In genomic region chr1:94983343-94983742, GRCh38 we compare ENCODE assay signal across 10 cellular contexts. TPM values are rescaled to one million over a fixed set of nuclear protein-coding genes. Genes with fewer than 3 reads are reported as not detected.
DNase-seq lines count a peak whose midpoint lies in the region; ATAC-seq and TF ChIP-seq lines count a peak whose summit lies in the region.
"Had no signal": no experiment of that assay in that cellular context is flagged by ENCODE, and none has a peak within 500 bp of the region (broad histone marks: within the 10 kb centered on the region; RNA-seq: fewer than 3 reads in every experiment).

No MANE protein-coding gene starts in this region.

- H3K79me2 ChIP-seq in osteoblast (ENCODE audit: insufficient read depth, low read length): no peaks in the 10 kb centered on the region

- ATAC-seq in WTC11 (no peak), foreskin keratinocyte (peak; percentile 95), GM18868 (IDR thresholded peaks at IDR 0.05; ENCODE audit: unreplicated experiment) (no peak), HG03460 (IDR thresholded peaks at IDR 0.05; ENCODE audit: unreplicated experiment) (no peak), GM18498 (IDR thresholded peaks at IDR 0.05; ENCODE audit: unreplicated experiment) (no peak)

- POLR2A ChIA-PET in WTC11 (lab: Charles Lee): no interaction called here

- H3K9me3 Mint-ChIP-seq in WTC11: no peaks in the 10 kb centered on the region
- H3K9me3 Mint-ChIP-seq: activated CD4-positive, alpha-beta memory T cell treated with anti-CD3 and anti-CD28 coated beads for 36 hours had no signal

- CTCF ChIA-PET in WTC11 (lab: Charles Lee): no interaction called here

- H3K4me1 ChIP-seq in foreskin keratinocyte (peaks cover 10% of the 10 kb centered on the region), osteoblast (ENCODE audit: insufficient read depth, low read length) (peaks cover 38% of the 10 kb centered on the region)

- H3K9me3 ChIP-seq in osteoblast (ENCODE audit: low read depth, low read length): no peaks in the 10 kb centered on the region

- no peak for TF ChIP-seq CTCF in WTC11 (IDR thresholded peaks at IDR 0.05)
- no peak for TF ChIP-seq CTCF in foreskin keratinocyte (conservative IDR thresholded peaks at IDR 0.05)
- TF ChIP-seq CTCF in osteoblast (IDR thresholded peaks at IDR 0.05; ENCODE audit: extremely low read depth, low read depth, low read length): no peak

- peak overlapping the region; percentile 3 for H3K4me2 ChIP-seq in osteoblast (ENCODE audit: insufficient read depth, low read length)

- no peak overlapping the region for H3K4me3 Mint-ChIP-seq in WTC11
- H3K4me3 Mint-ChIP-seq: activated CD4-positive, alpha-beta memory T cell treated with anti-CD3 and anti-CD28 coated beads for 36 hours had no signal

- no peak overlapping the region for H2AFZ ChIP-seq in osteoblast (ENCODE audit: low read length)

- no peaks in the 10 kb centered on the region for H3K4me1 Mint-ChIP-seq in WTC11

- no peaks in the 10 kb centered on the region for H3K27me3 ChIP-seq in foreskin keratinocyte
- H3K27me3 ChIP-seq in osteoblast (ENCODE audit: insufficient read depth, low read length): no peaks in the 10 kb centered on the region

- H3K36me3 Mint-ChIP-seq in WTC11: no peaks in the 10 kb centered on the region
- H3K36me3 Mint-ChIP-seq: activated CD4-positive, alpha-beta memory T cell treated with anti-CD3 and anti-CD28 coated beads for 36 hours had no signal

- no peak overlapping the region for H3K4me3 ChIP-seq in osteoblast (ENCODE audit: insufficient read depth, low read length)

- H4K20me1 ChIP-seq in osteoblast (ENCODE audit: insufficient read depth, low read length): no peaks in the 10 kb centered on the region

- H3K27ac ChIP-seq in foreskin keratinocyte: no peak overlapping the region
- peak overlapping the region; percentile 34 for H3K27ac ChIP-seq in osteoblast (ENCODE audit: low read depth, low read length)

- H3K36me3 ChIP-seq in osteoblast (ENCODE audit: insufficient read depth, low read length): no peaks in the 10 kb centered on the region

- DNase-seq in AG20443 (ENCODE audit: low spot score) (peak; percentile 76), WTC11 (ENCODE audit: low spot score) (no peak), foreskin keratinocyte (peak; percentile 49 to 64), osteoblast (ENCODE audit: insufficient read length, low spot score, missing footprints) (peak; percentile 71), HuH-7.5 (ENCODE audit: low spot score) (no peak)
- DNase-seq: activated CD4-positive, alpha-beta memory T cell treated with anti-CD3 and anti-CD28 coated beads for 36 hours; NCI-H446 had no signal

- 0 out of 2 replicates have a peak overlapping the region, but pooled peaks have one; percentile 19 for H3K27ac Mint-ChIP-seq in WTC11
- H3K27ac Mint-ChIP-seq: activated CD4-positive, alpha-beta memory T cell treated with anti-CD3 and anti-CD28 coated beads for 36 hours had no signal

- H3K27me3 Mint-ChIP-seq in WTC11 (ENCODE audit: low read depth): no peaks in the 10 kb centered on the region
- H3K27me3 Mint-ChIP-seq: activated CD4-positive, alpha-beta memory T cell treated with anti-CD3 and anti-CD28 coated beads for 36 hours had no signal

TF ChIP-seq in WTC11, 78 proteins besides CTCF, POLR2A, EP300 and RAD21:
- TF ChIP-seq ATF1 (CRISPR knock-in tag; IDR thresholded peaks at IDR 0.05): no peak
- TF ChIP-seq, protein P1, sequence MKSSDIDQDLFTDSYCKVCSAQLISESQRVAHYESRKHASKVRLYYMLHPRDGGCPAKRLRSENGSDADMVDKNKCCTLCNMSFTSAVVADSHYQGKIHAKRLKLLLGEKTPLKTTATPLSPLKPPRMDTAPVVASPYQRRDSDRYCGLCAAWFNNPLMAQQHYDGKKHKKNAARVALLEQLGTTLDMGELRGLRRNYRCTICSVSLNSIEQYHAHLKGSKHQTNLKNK (CRISPR knock-in tag; IDR thresholded peaks at IDR 0.05): no peak
- TF ChIP-seq NFATC4 (CRISPR knock-in tag; IDR thresholded peaks at IDR 0.05): no peak
- TF ChIP-seq JUN (CRISPR knock-in tag; IDR thresholded peaks at IDR 0.05): no peak

RNA-seq across cellular contexts. Expression of gene CNN3, which starts 56.4 kb away (rescaled TPM):
- total RNA-seq in WTC11 (2021): 183 to 187 TPM (median 185 TPM) in 3 replicates
- total RNA-seq in foreskin keratinocyte: 150 and 177 TPM in 2 replicates
- 83.5 and 103 TPM in 2 replicates for polyA plus RNA-seq in foreskin keratinocyte
- 316 and 333 TPM in 2 replicates for total RNA-seq in osteoblast

Comparison
In these comparisons a context has a peak if more than half of its experiments do, and no peak if none do; other contexts are left out.
1. DNase-seq: peak in AG20443 (single experiment), foreskin keratinocyte (2 of 2) and osteoblast (single experiment); none in WTC11 (single experiment) and HuH-7.5 (single experiment).